ENCODE assay signal across 10 cellular contexts in genomic region chr11:44310456-44311272, GRCh38. TPM values are rescaled to one million over a fixed set of nuclear protein-coding genes. Genes with fewer than 3 reads are reported as not detected.
A peak's percentile ranks its signal among the peaks of the same experiment; 100 is the strongest.
DNase-seq lines count a peak whose midpoint lies in the region; TF ChIP-seq lines count a peak whose summit lies in the region.
"Had no signal": no experiment of that assay in that cellular context is flagged by ENCODE, and none has a peak within 500 bp of the region (broad histone marks: within the 10 kb centered on the region; RNA-seq: fewer than 3 reads in every experiment).

No MANE protein-coding gene starts in this region.

- H3K27ac ChIP-seq in left ventricle myocardium inferior (replicated peaks) (no peak overlapping the region), SJCRH30 (no peak overlapping the region)

- no peaks in the 10 kb centered on the region for H3K36me3 ChIP-seq in left ventricle myocardium inferior
- no peaks in the 10 kb centered on the region for H3K36me3 ChIP-seq in SJCRH30

- H3K4me1 ChIP-seq in left ventricle myocardium inferior, result peaks cover 35% of the 10 kb centered on the region
- peaks cover 14% of the 10 kb centered on the region; the same call in 1 of the 2 replicates for H3K4me1 ChIP-seq in SJCRH30

- no peaks in the 10 kb centered on the region for H3K9me3 ChIP-seq in left ventricle myocardium inferior (replicated peaks)
- H3K9me3 ChIP-seq in SJCRH30 (replicated peaks), result no peaks in the 10 kb centered on the region

- no peak for TF ChIP-seq CTCF in left ventricle myocardium inferior (IDR thresholded peaks at IDR 0.05; ENCODE audit: borderline replicate concordance)

- H3K27me3 ChIP-seq in left ventricle myocardium inferior (ENCODE audit: low read depth), result peaks cover 100% of the 10 kb centered on the region
- H3K27me3 ChIP-seq in SJCRH30, result no peaks in the 10 kb centered on the region

- no peak for DNase-seq in left ventricle myocardium inferior
- DNase-seq in cardiac septum (ENCODE audit: low spot score), result no peak
- no peak for DNase-seq in SJCRH30
- DNase-seq in left kidney (ENCODE audit: low read depth, low spot score), result peak; percentile 31
- DNase-seq in posterior vena cava (ENCODE audit: low spot score), result no peak
- no peak for DNase-seq in GM19240 (ENCODE audit: insufficient read length, low spot score)
- no peak for DNase-seq in NCI-H1930 (lab: John Stamatoyannopoulos, UW)
- DNase-seq: MM.1S had no signal

- intact Hi-C loops in left ventricle myocardium inferior (cut with micrococcal nuclease) (no loop called here), cardiac septum (cut with DNase I) (no loop called here), posterior vena cava (cut with DNase I) (no loop called here)

- H3K4me3 ChIP-seq in left ventricle myocardium inferior, result peak overlapping the region; percentile 65
- H3K4me3 ChIP-seq in SJCRH30, result peak overlapping the region; percentile 34

RNA-seq across cellular contexts. Expression of gene ALX4, which starts 0.7 kb away (rescaled TPM):
- total RNA-seq in left ventricle myocardium inferior, result not detected
- 0.05 TPM for total RNA-seq in cardiac septum
- total RNA-seq in SJCRH30 (2014; rRNA removed; shearing (Covaris generic)), result 1.1 and 1.4 TPM in 2 replicates
- total RNA-seq in posterior vena cava, result not detected
- total RNA-seq: epithelial cell of proximal tubule; T-helper 1 cell treated with Interleukin-12 subunit alpha and Interleukin-12 subunit beta and Interleukin-4 antibody, amounts not matched to agents 30 ng/mL and 1 ng/mL, for 36 hours had no signal
